ENCODE assay signal across 10 cellular contexts in the genomic region with DNA sequence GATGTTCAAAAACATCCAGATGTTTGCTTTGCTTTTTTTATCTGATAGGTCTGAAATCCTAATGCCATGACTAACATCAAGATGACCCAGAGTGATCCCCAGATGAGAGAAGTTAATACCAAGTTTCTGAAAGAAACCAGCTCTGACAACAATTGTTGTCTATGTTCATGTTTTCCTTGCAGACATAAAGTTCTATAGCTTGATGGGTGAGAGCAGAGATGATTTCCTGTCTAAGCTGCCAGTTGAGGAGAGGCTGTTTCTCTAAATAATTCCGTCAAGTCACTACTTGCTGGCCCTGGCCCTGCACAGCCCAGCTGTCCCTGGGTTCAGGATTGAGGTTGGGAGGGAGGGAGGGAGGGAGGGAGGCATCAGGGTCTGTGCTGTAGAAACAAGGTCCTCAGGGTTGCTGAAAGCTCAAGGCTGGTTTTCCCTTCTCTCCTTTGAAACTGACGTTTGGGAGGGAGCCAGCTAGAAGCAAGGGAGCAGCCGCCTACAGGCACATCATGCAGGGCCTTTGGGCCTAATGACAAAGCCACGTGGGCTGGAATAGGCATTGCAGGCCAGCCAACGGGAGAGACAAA. TPM values are rescaled to one million over a fixed set of nuclear protein-coding genes. Genes with fewer than 3 reads are reported as not detected.
A peak's percentile ranks its signal among the peaks of the same experiment; 100 is the strongest.
DNase-seq lines count a peak whose midpoint lies in the region; ATAC-seq, FAIRE-seq and TF ChIP-seq lines count a peak whose summit lies in the region.
"Had no signal": no experiment of that assay in that cellular context is flagged by ENCODE, and none has a peak within 500 bp of the region (broad histone marks: within the 10 kb centered on the region; RNA-seq: fewer than 3 reads in every experiment).

No MANE protein-coding gene starts in this region.

- intact Hi-C loops in lower leg skin (cut with DNase I; ENCODE audit: low total_unique reads) = no loop called here

- TF ChIP-seq POLR2A in lower leg skin (IDR thresholded peaks at IDR 0.05) = no peak

- H3K9me3 ChIP-seq in HAP-1 = no peaks in the 10 kb centered on the region

- in situ Hi-C loops in HAP-1 (cut with MboI; ENCODE audit: low sequenced_read_pairs) = no loop called here

- 15 to 17% methylated on average over 5 of the region's 5 CpGs for WGBS in lower leg skin, 2 donors

- FAIRE-seq in D721Med (lab: Jason Lieb, UNC) = no peak
- FAIRE-seq: frontal cortex had no signal

- ATAC-seq in GM21737 (IDR thresholded peaks at IDR 0.05; ENCODE audit: unreplicated experiment) = no peak

- no peak for TF ChIP-seq CTCF in foreskin fibroblast (IDR thresholded peaks at IDR 0.05; ENCODE audit: low read depth, low read length)
- TF ChIP-seq CTCF in lower leg skin (IDR thresholded peaks at IDR 0.05) = no peak
- no peak for TF ChIP-seq CTCF in D721Med (IDR thresholded peaks at IDR 0.05; ENCODE audit: insufficient read depth, missing control alignments)

- peaks cover 31% of the 10 kb centered on the region for H3K4me1 ChIP-seq in HAP-1

- no peaks in the 10 kb centered on the region for H3K27me3 ChIP-seq in HAP-1 (ENCODE audit: low read depth)

- no peaks in the 10 kb centered on the region; the same call in 1 of the 2 replicates for H3K36me3 ChIP-seq in HAP-1 (replicated peaks)

- H3K4me3 ChIP-seq in foreskin fibroblast (ENCODE audit: low read depth in 1 of 2, low read length in 2 of 2) (peak overlapping the region; percentile 85 to 88), lower leg skin (ENCODE audit: low read depth, poor library complexity, severe bottlenecking) (no peak overlapping the region), HAP-1 (no peak overlapping the region)

- DNase-seq in C1 segment of cervical spinal cord (lab: John Stamatoyannopoulos, UW) (peak in 8 of 14 donors; percentile 15 to 54 (median 29)), UCSD-AML1 (lab: John Stamatoyannopoulos, UW; ENCODE audit: unreplicated experiment) (peak; percentile 22), foreskin fibroblast (peak in 1 of 2 donors; percentile 71), pons (ENCODE audit: low spot score) (peak; percentile 73), lower leg skin (ENCODE audit: low spot score in 2 of 2) (no peak), D721Med (ENCODE audit: insufficient read length, low spot score) (no peak), HAP-1 (ENCODE audit: low spot score in 2 of 2) (no peak)
- DNase-seq: RPMI8226 had no signal

RNA-seq across cellular contexts. Expression of gene SPARC, which starts 3.9 kb away (rescaled TPM):
- 100 to 1,000 TPM; 133 to 494 (median 213) TPM for total RNA-seq in lower leg skin

Comparison
In these comparisons a context has a peak if more than half of its experiments do, and no peak if none do; other contexts are left out.
1. DNase-seq: peak in C1 segment of cervical spinal cord (8 of 14), UCSD-AML1 (single experiment) and pons (single experiment); none in lower leg skin (0 of 2), D721Med (single experiment) and HAP-1 (0 of 2).
2. H3K4me3 ChIP-seq: peak in foreskin fibroblast (2 of 2); none in lower leg skin (single experiment) and HAP-1 (single experiment).